In genomic region chr1:84690397-84691138, GRCh38 we compare ENCODE assay signal across 1 cellular context.
A peak's percentile ranks its signal among the peaks of the same experiment; 100 is the strongest.
TF ChIP-seq lines count a peak whose summit lies in the region.

Gene SSX2IP (minus strand): TSS chr1:84690461. CDS start chr1:84671219, 19,242 bp downstream.

TF ChIP-seq in WTC11, 78 proteins besides CTCF, POLR2A, EP300 and RAD21 (continued from another document):
- TF ChIP-seq MAX (CRISPR knock-in tag; IDR thresholded peaks at IDR 0.05), result peak; percentile 57; the same call in 1 of the 2 replicates
- 0 out of 2 replicates have a peak, but pooled peaks have one; percentile 17 for TF ChIP-seq ZNF232 (CRISPR knock-in tag; IDR thresholded peaks at IDR 0.05)
- no peak for TF ChIP-seq GRHL2 (CRISPR knock-in tag; IDR thresholded peaks at IDR 0.05; ENCODE audit: insufficient replicate concordance, severe bottlenecking)
- no peak for TF ChIP-seq RORB (CRISPR knock-in tag; IDR thresholded peaks at IDR 0.05)
- TF ChIP-seq MYBL2 (CRISPR knock-in tag; IDR thresholded peaks at IDR 0.05), result peak; percentile 56; the same call in 1 of the 2 replicates
- no peak for TF ChIP-seq HMGA2 (CRISPR knock-in tag; IDR thresholded peaks at IDR 0.05)
- TF ChIP-seq HMGXB4 (CRISPR knock-in tag; IDR thresholded peaks at IDR 0.05), result peak; percentile 49
- no peak for TF ChIP-seq ZNF121 (CRISPR knock-in tag; IDR thresholded peaks at IDR 0.05)
- no peak for TF ChIP-seq NR3C1 (CRISPR knock-in tag; conservative IDR thresholded peaks at IDR 0.05; ENCODE audit: low read depth)
- TF ChIP-seq IRF1 (CRISPR knock-in tag; IDR thresholded peaks at IDR 0.05), result no peak
- TF ChIP-seq ZBTB43 (CRISPR knock-in tag; IDR thresholded peaks at IDR 0.05), result no peak
- no peak for TF ChIP-seq GABPB1 (CRISPR knock-in tag; IDR thresholded peaks at IDR 0.05)
- TF ChIP-seq USF1 (CRISPR knock-in tag; IDR thresholded peaks at IDR 0.05), result no peak
- peak; percentile 44; the same call in 1 of the 2 replicates for TF ChIP-seq TEAD1 (CRISPR knock-in tag; IDR thresholded peaks at IDR 0.05)
- TF ChIP-seq NFYB (CRISPR knock-in tag; conservative IDR thresholded peaks at IDR 0.05; ENCODE audit: low read depth), result peak; percentile 85
- TF ChIP-seq E2F4 (CRISPR knock-in tag; IDR thresholded peaks at IDR 0.05; ENCODE audit: borderline replicate concordance, low read depth), result no peak
- TF ChIP-seq SMAD4 (CRISPR knock-in tag; IDR thresholded peaks at IDR 0.05), result no peak
- TF ChIP-seq SP1 (CRISPR knock-in tag; conservative IDR thresholded peaks at IDR 0.05), result peak; percentile 45; the same call in 1 of the 2 replicates
- no peak for TF ChIP-seq JAZF1 (CRISPR knock-in tag; IDR thresholded peaks at IDR 0.05)
- TF ChIP-seq FOXK1 (CRISPR knock-in tag; IDR thresholded peaks at IDR 0.05), result 0 out of 2 replicates have a peak, but pooled peaks have one; percentile 15
- no peak for TF ChIP-seq ELF4 (CRISPR knock-in tag; IDR thresholded peaks at IDR 0.05; ENCODE audit: low read depth)
- TF ChIP-seq AFF4 (CRISPR knock-in tag; IDR thresholded peaks at IDR 0.05; ENCODE audit: borderline replicate concordance), result no peak
- no peak for TF ChIP-seq ESRRA (CRISPR knock-in tag; IDR thresholded peaks at IDR 0.05; ENCODE audit: borderline replicate concordance)
- TF ChIP-seq ZBTB21 (CRISPR knock-in tag; IDR thresholded peaks at IDR 0.05; ENCODE audit: borderline replicate concordance), result no peak
- no peak for TF ChIP-seq RELA (CRISPR knock-in tag; IDR thresholded peaks at IDR 0.05; ENCODE audit: borderline replicate concordance)
- TF ChIP-seq PRDM15 (CRISPR knock-in tag; IDR thresholded peaks at IDR 0.05), result peak; percentile 38; the same call in 1 of the 2 replicates
- TF ChIP-seq OVOL2 (CRISPR knock-in tag; IDR thresholded peaks at IDR 0.05; ENCODE audit: borderline replicate concordance), result no peak
- no peak for TF ChIP-seq IRF2 (CRISPR knock-in tag; IDR thresholded peaks at IDR 0.05; ENCODE audit: borderline replicate concordance, low read depth)
- no peak for TF ChIP-seq ZNF423 (CRISPR knock-in tag; IDR thresholded peaks at IDR 0.05)
- no peak for TF ChIP-seq STAT6 (CRISPR knock-in tag; conservative IDR thresholded peaks at IDR 0.05; ENCODE audit: low read depth)
